1 cellular context compared by ENCODE assay signal in genomic region chr20:62426678-62427077, GRCh38.
A peak's percentile ranks its signal among the peaks of the same experiment; 100 is the strongest.
TF ChIP-seq lines count a peak whose summit lies in the region.

No MANE protein-coding gene starts in this region.

TF ChIP-seq in HepG2, 621 proteins besides CTCF, POLR2A, EP300 and RAD21 (continued from another document and continues in another):
- TF ChIP-seq ZSCAN5A (CRISPR knock-in tag; IDR thresholded peaks at IDR 0.05; ENCODE audit: borderline replicate concordance): no peak
- TF ChIP-seq ZNF317 (CRISPR knock-in tag; IDR thresholded peaks at IDR 0.05): no peak
- TF ChIP-seq HHEX (CRISPR knock-in tag; IDR thresholded peaks at IDR 0.05): no peak
- no peak for TF ChIP-seq MED8 (CRISPR knock-in tag; IDR thresholded peaks at IDR 0.05; ENCODE audit: insufficient replicate concordance)
- no peak for TF ChIP-seq ZFP1 (CRISPR knock-in tag; IDR thresholded peaks at IDR 0.05)
- no peak for TF ChIP-seq SRSF4 (IDR thresholded peaks at IDR 0.05; ENCODE audit: low read depth, low read length, poor library complexity, severe bottlenecking)
- TF ChIP-seq KAT8 (CRISPR knock-in tag; IDR thresholded peaks at IDR 0.05): no peak
- TF ChIP-seq HINFP (CRISPR knock-in tag; IDR thresholded peaks at IDR 0.05; ENCODE audit: low read depth): no peak
- TF ChIP-seq ZGPAT (CRISPR knock-in tag; IDR thresholded peaks at IDR 0.05): no peak
- no peak for TF ChIP-seq PATZ1 (CRISPR knock-in tag; IDR thresholded peaks at IDR 0.05)
- no peak for TF ChIP-seq ZNF660 (CRISPR knock-in tag; IDR thresholded peaks at IDR 0.05; ENCODE audit: borderline replicate concordance, low read depth)
- TF ChIP-seq KLF16 (CRISPR knock-in tag; IDR thresholded peaks at IDR 0.05): no peak
- no peak for TF ChIP-seq ZNF710 (CRISPR knock-in tag; IDR thresholded peaks at IDR 0.05; ENCODE audit: borderline replicate concordance)
- no peak for TF ChIP-seq NAIF1 (CRISPR knock-in tag; IDR thresholded peaks at IDR 0.05; ENCODE audit: borderline replicate concordance)
- no peak for TF ChIP-seq ZSCAN31 (CRISPR knock-in tag; IDR thresholded peaks at IDR 0.05; ENCODE audit: low read depth)
- no peak for TF ChIP-seq SP4 (CRISPR knock-in tag; IDR thresholded peaks at IDR 0.05)
- TF ChIP-seq GTF2F1 (IDR thresholded peaks at IDR 0.05; ENCODE audit: low read length): no peak
- TF ChIP-seq ZNF275 (CRISPR knock-in tag; IDR thresholded peaks at IDR 0.05; ENCODE audit: borderline replicate concordance): no peak
- peak; percentile 19; the same call in 1 of the 2 replicates for TF ChIP-seq MAX (IDR thresholded peaks at IDR 0.05)
- TF ChIP-seq HIVEP1 (CRISPR knock-in tag; IDR thresholded peaks at IDR 0.05): no peak
- no peak for TF ChIP-seq BORCS8-MEF2B (CRISPR knock-in tag; IDR thresholded peaks at IDR 0.05)
- 0 out of 2 replicates have a peak, but pooled peaks have one; percentile 24 for TF ChIP-seq KLF13 (CRISPR knock-in tag; IDR thresholded peaks at IDR 0.05)
- TF ChIP-seq ERF (CRISPR knock-in tag; IDR thresholded peaks at IDR 0.05): no peak
- TF ChIP-seq MXD1 (CRISPR knock-in tag; IDR thresholded peaks at IDR 0.05): 0 out of 2 replicates have a peak, but pooled peaks have one; percentile 4
- no peak for TF ChIP-seq ZNF251 (CRISPR knock-in tag; IDR thresholded peaks at IDR 0.05)
- TF ChIP-seq PREB (CRISPR knock-in tag; IDR thresholded peaks at IDR 0.05): no peak
- TF ChIP-seq USF2 (IDR thresholded peaks at IDR 0.05; ENCODE audit: low read depth, low read length): no peak
- no peak for TF ChIP-seq USF2 (CRISPR knock-in tag; IDR thresholded peaks at IDR 0.05; ENCODE audit: borderline replicate concordance)
- no peak for TF ChIP-seq ZNF644 (CRISPR knock-in tag; IDR thresholded peaks at IDR 0.05; ENCODE audit: low read depth)
- TF ChIP-seq GATAD1 (CRISPR knock-in tag; IDR thresholded peaks at IDR 0.05): no peak
- TF ChIP-seq ZNF562 (CRISPR knock-in tag; IDR thresholded peaks at IDR 0.05; ENCODE audit: borderline replicate concordance): no peak
- TF ChIP-seq ZNF687 (CRISPR knock-in tag; IDR thresholded peaks at IDR 0.05): peak; percentile 25; the same call in 1 of the 2 replicates
- TF ChIP-seq ZNF672 (CRISPR knock-in tag; IDR thresholded peaks at IDR 0.05): no peak
- no peak for TF ChIP-seq POLR2G (IDR thresholded peaks at IDR 0.05; ENCODE audit: low read depth, low read length)
- no peak for TF ChIP-seq TAF15 (IDR thresholded peaks at IDR 0.05; ENCODE audit: low read depth, low read length, poor library complexity, severe bottlenecking)
- TF ChIP-seq ZNF740 (CRISPR knock-in tag; IDR thresholded peaks at IDR 0.05): no peak
- no peak for TF ChIP-seq XBP1 (CRISPR knock-in tag; IDR thresholded peaks at IDR 0.05)
- TF ChIP-seq SMAD3 (CRISPR knock-in tag; IDR thresholded peaks at IDR 0.05): no peak
- no peak for TF ChIP-seq POLR2AphosphoS2 (IDR thresholded peaks at IDR 0.05; ENCODE audit: low read depth, low read length)
- no peak for TF ChIP-seq RBM22 (optimal IDR thresholded peaks at IDR 0.05; ENCODE audit: low read length)
- TF ChIP-seq STAT5B (CRISPR knock-in tag; IDR thresholded peaks at IDR 0.05): no peak
- no peak for TF ChIP-seq JUNB (CRISPR knock-in tag; IDR thresholded peaks at IDR 0.05; ENCODE audit: borderline replicate concordance)
- no peak for TF ChIP-seq JARID2 (CRISPR knock-in tag; IDR thresholded peaks at IDR 0.05; ENCODE audit: insufficient replicate concordance)
- no peak for TF ChIP-seq CREBL2 (CRISPR knock-in tag; IDR thresholded peaks at IDR 0.05; ENCODE audit: borderline replicate concordance)
- no peak for TF ChIP-seq ZBTB38 (CRISPR knock-in tag; IDR thresholded peaks at IDR 0.05)
- no peak for TF ChIP-seq ZNF772 (CRISPR knock-in tag; IDR thresholded peaks at IDR 0.05)
- TF ChIP-seq ZNF724P (CRISPR knock-in tag; IDR thresholded peaks at IDR 0.05; ENCODE audit: borderline replicate concordance): no peak
